Comparison of ENCODE assay signal across 20 cellular contexts in genomic region chr9:71929791-71930440, GRCh38. TPM values are rescaled to one million over a fixed set of nuclear protein-coding genes. Genes with fewer than 3 reads are reported as not detected.
A peak's percentile ranks its signal among the peaks of the same experiment; 100 is the strongest.
DNase-seq lines count a peak whose midpoint lies in the region; ATAC-seq and TF ChIP-seq lines count a peak whose summit lies in the region.
"Had no signal": no experiment of that assay in that cellular context is flagged by ENCODE, and none has a peak within 500 bp of the region (broad histone marks: within the 10 kb centered on the region; RNA-seq: fewer than 3 reads in every experiment).

No MANE protein-coding gene starts in this region.

- H3K27me3 ChIP-seq in hepatocyte (no peaks in the 10 kb centered on the region), vagina (no peaks in the 10 kb centered on the region)
- H3K27me3 ChIP-seq: breast epithelium, dorsolateral prefrontal cortex, pancreas, stomach had no signal

- peaks cover 61% of the 10 kb centered on the region for H3K79me2 ChIP-seq in hepatocyte

- H3K9me3 ChIP-seq in HEK293 (ENCODE audit: control insufficient read depth, insufficient read depth, low read depth, low read length) (no peaks in the 10 kb centered on the region), hepatocyte (ENCODE audit: low read depth) (no peaks in the 10 kb centered on the region), vagina (no peaks in the 10 kb centered on the region)
- H3K9me3 ChIP-seq: breast epithelium, Caco-2, lower lobe of right lung, pancreas, stomach had no signal

- H2AFZ ChIP-seq in hepatocyte: no peak overlapping the region

- TF ChIP-seq POLR2A in vagina (IDR thresholded peaks at IDR 0.05): no peak

- POLR2A ChIA-PET in HEK293 (lab: Yijun Ruan, JAX): interaction anchor here (0.7 to 2.2 kb wide), 2 partner anchors 19 to 248 kb away, joined by 6 to 11 read pairs; partner anchors contain the start of genes ABHD17B and C9orf85

- no peak for TF ChIP-seq CTCF in AG10803 (conservative IDR thresholded peaks at IDR 0.05; ENCODE audit: low read length)
- TF ChIP-seq CTCF in HEK293 (tag by site-specific recombination; IDR thresholded peaks at IDR 0.05): no peak
- TF ChIP-seq CTCF in hepatocyte (IDR thresholded peaks at IDR 0.05; ENCODE audit: poor library complexity): no peak
- TF ChIP-seq CTCF in vagina (IDR thresholded peaks at IDR 0.05): no peak

- no peaks in the 10 kb centered on the region for H3K36me3 ChIP-seq in HEK293 (ENCODE audit: control insufficient read depth in 2 of 2, insufficient read depth in 1 of 2, low read length in 2 of 2)
- no peaks in the 10 kb centered on the region for H3K36me3 ChIP-seq in hepatocyte (replicated peaks; ENCODE audit: insufficient read depth, low read depth)
- H3K36me3 ChIP-seq in vagina: no peaks in the 10 kb centered on the region
- H3K36me3 ChIP-seq: breast epithelium, lower lobe of right lung, pancreas, stomach had no signal

- no peaks in the 10 kb centered on the region for H4K20me1 ChIP-seq in hepatocyte (ENCODE audit: insufficient read depth, poor library complexity, severe bottlenecking)

- H3K9me2 ChIP-seq in hepatocyte (replicated peaks; ENCODE audit: insufficient read depth): no peaks in the 10 kb centered on the region

- no peak for ATAC-seq in GM18867 (IDR thresholded peaks at IDR 0.05; ENCODE audit: unreplicated experiment)
- ATAC-seq: lower lobe of right lung; naive thymus-derived CD4-positive, alpha-beta T cell; pancreas; sciatic nerve had no signal

- H3K4me3 ChIP-seq in AG10803 (ENCODE audit: low read length): no peak overlapping the region
- no peak overlapping the region for H3K4me3 ChIP-seq in HEK293 (ENCODE audit: low read depth, low read length)
- no peak overlapping the region for H3K4me3 ChIP-seq in hepatocyte
- H3K4me3 ChIP-seq in vagina: no peak overlapping the region
- H3K4me3 ChIP-seq: breast epithelium, dorsolateral prefrontal cortex, lower lobe of right lung, pancreas, stomach had no signal

- H3K4me2 ChIP-seq in hepatocyte: no peak overlapping the region

- peak; percentile 81 for DNase-seq in AG10803 (ENCODE audit: low read depth)
- DNase-seq in astrocyte of the hippocampus (ENCODE audit: low read depth, low spot score): peak; percentile 45
- DNase-seq in hepatocyte (ENCODE audit: low spot score): no peak
- no peak for DNase-seq in activated CD4-positive, alpha-beta T cell treated with anti-CD3 and anti-CD28 coated beads, Interleukin-2, amount 50 U/mL, for 1 hour
- no peak for DNase-seq in NCI-H226
- DNase-seq in vagina (ENCODE audit: extremely low spot score in 2 of 2): no peak
- DNase-seq: activated T-cell treated with anti-CD3 and anti-CD28 coated beads for 4 hours; Caco-2; dorsolateral prefrontal cortex; head of caudate nucleus; lower lobe of right lung; naive thymus-derived CD4-positive, alpha-beta T cell; NCI-H146; pancreas; stimulated activated CD4-positive, alpha-beta T cell treated with anti-CD3 and anti-CD28 coated beads, Interleukin-1b, Interleukin-23, amount 100 ng/mL, for 48 hours; stomach had no signal

- CTCF ChIA-PET in HEK293 (lab: Yijun Ruan, JAX): no interaction called here

- intact Hi-C loops in vagina (cut with DNase I): no loop called here

- H3K4me1 ChIP-seq in HEK293 (ENCODE audit: control insufficient read depth, insufficient read depth, low read length) (no peaks in the 10 kb centered on the region), hepatocyte (ENCODE audit: insufficient read depth) (peaks cover 22% of the 10 kb centered on the region), vagina (peaks cover 23% of the 10 kb centered on the region)
- H3K4me1 ChIP-seq: breast epithelium, Caco-2, lower lobe of right lung had no signal

- H3K27ac ChIP-seq in HEK293 (ENCODE audit: extremely low read depth, low read depth, low read length) (no peak overlapping the region), hepatocyte (peak overlapping the region; percentile 22), vagina (no peak overlapping the region)
- H3K27ac ChIP-seq: dorsolateral prefrontal cortex, lower lobe of right lung, pancreas, stomach had no signal

- WGBS in hepatocyte (ENCODE audit: low lambda C conversion rate, missing lambda C conversion rate): 50% methylated on average over 2 of the region's 2 CpGs

TF ChIP-seq in HEK293, 187 proteins besides CTCF, POLR2A, EP300 and RAD21:
- TF ChIP-seq FEZF1 (tag by site-specific recombination; IDR thresholded peaks at IDR 0.05) (0 out of 2 replicates have a peak, but pooled peaks have one; percentile 15), ZNF2 (tag by site-specific recombination; IDR thresholded peaks at IDR 0.05) (no peak)
- TF ChIP-seq, protein P1, sequence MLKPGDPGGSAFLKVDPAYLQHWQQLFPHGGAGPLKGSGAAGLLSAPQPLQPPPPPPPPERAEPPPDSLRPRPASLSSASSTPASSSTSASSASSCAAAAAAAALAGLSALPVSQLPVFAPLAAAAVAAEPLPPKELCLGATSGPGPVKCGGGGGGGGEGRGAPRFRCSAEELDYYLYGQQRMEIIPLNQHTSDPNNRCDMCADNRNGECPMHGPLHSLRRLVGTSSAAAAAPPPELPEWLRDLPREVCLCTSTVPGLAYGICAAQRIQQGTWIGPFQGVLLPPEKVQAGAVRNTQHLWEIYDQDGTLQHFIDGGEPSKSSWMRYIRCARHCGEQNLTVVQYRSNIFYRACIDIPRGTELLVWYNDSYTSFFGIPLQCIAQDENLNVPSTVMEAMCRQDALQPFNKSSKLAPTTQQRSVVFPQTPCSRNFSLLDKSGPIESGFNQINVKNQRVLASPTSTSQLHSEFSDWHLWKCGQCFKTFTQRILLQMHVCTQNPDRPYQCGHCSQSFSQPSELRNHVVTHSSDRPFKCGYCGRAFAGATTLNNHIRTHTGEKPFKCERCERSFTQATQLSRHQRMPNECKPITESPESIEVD (tag by site-specific recombination; IDR thresholded peaks at IDR 0.05): peak; percentile 50; the same call in 1 of the 2 replicates

RNA-seq across cellular contexts. Expression of gene C9orf85, which starts 18.5 kb away (rescaled TPM):
- 16.8 and 20.3 TPM in 2 replicates for total RNA-seq in hepatocyte
- 10.4 and 12.2 TPM in 2 replicates for polyA plus RNA-seq in hepatocyte
- 5.4 TPM for total RNA-seq in vagina

RNA-seq across cellular contexts. Expression of gene ABHD17B, which starts 18.9 kb away (rescaled TPM):
- total RNA-seq in hepatocyte (40.0 and 42.0 TPM in 2 replicates), vagina (12.0 TPM)
- polyA plus RNA-seq in hepatocyte: 22.9 and 26.9 TPM in 2 replicates

Comparison
In these comparisons a context has a peak if more than half of its experiments do, and no peak if none do; other contexts are left out.
1. DNase-seq: peak in AG10803 (single experiment) and astrocyte of the hippocampus (single experiment); none in hepatocyte (single experiment), activated CD4-positive, alpha-beta T cell treated with anti-CD3 and anti-CD28 coated beads, Interleukin-2, amount 50 U/mL, for 1 hour (single experiment), NCI-H226 (single experiment) and vagina (0 of 2).